Comparison of ENCODE assay signal across 8 cellular contexts in genomic region chr6:35044771-35045275, GRCh38.
DNase-seq lines count a peak whose midpoint lies in the region; ATAC-seq and TF ChIP-seq lines count a peak whose summit lies in the region.

No MANE protein-coding gene starts in this region.

- no peak overlapping the region for H3K4me2 ChIP-seq in mesendoderm (ENCODE audit: low read length)

- H3K27me3 ChIP-seq in esophagus muscularis mucosa (no peaks in the 10 kb centered on the region), prostate gland (replicated peaks; ENCODE audit: insufficient read depth) (no peaks in the 10 kb centered on the region), mesendoderm (ENCODE audit: insufficient read depth, low read length, poor library complexity) (no peaks in the 10 kb centered on the region)

- H4K8ac ChIP-seq in mesendoderm (ENCODE audit: low read depth, low read length) = no peak overlapping the region

- TF ChIP-seq EP300 in esophagus muscularis mucosa (IDR thresholded peaks at IDR 0.05) = no peak

- H2BK15ac ChIP-seq in mesendoderm (replicated peaks; ENCODE audit: low read depth) = no peak overlapping the region

- H3K23ac ChIP-seq in mesendoderm (ENCODE audit: low read length) = no peak overlapping the region

- no peaks in the 10 kb centered on the region for H3K79me2 ChIP-seq in mesendoderm (ENCODE audit: control insufficient read depth, insufficient read depth, low read length)

- no peak overlapping the region for H2AK5ac ChIP-seq in mesendoderm (ENCODE audit: low read length)

- DNase-seq in EL (peak; percentile 13), NCI-H2196 treated with DMSO at 0.1 percent for 48 hours (lab: John Stamatoyannopoulos, UW; ENCODE audit: unreplicated experiment) (peak; percentile 62), esophagus muscularis mucosa (ENCODE audit: extremely low spot score) (no peak), prostate gland (ENCODE audit: low spot score) (peak; percentile 28), mesendoderm (no peak), NCI-H1930 (lab: John Stamatoyannopoulos, UW) (no peak)

- H2BK120ac ChIP-seq in mesendoderm (ENCODE audit: low read depth, low read length) = no peak overlapping the region

- no peak overlapping the region for H3K4me3 ChIP-seq in esophagus muscularis mucosa
- H3K4me3 ChIP-seq in prostate gland = no peak overlapping the region
- H3K4me3 ChIP-seq in mesendoderm (ENCODE audit: low read length) = no peak overlapping the region

- peak overlapping the region; percentile 85 to 92 (median 92) for H3K27ac ChIP-seq in esophagus muscularis mucosa (replicated peaks in 1 of 4)
- peak overlapping the region; percentile 45 to 57 for H3K27ac ChIP-seq in prostate gland
- H3K27ac ChIP-seq in mesendoderm (ENCODE audit: low read depth, low read length) = no peak overlapping the region

- TF ChIP-seq POLR2A in esophagus muscularis mucosa (IDR thresholded peaks at IDR 0.05; ENCODE audit: low read depth) = no peak
- no peak for TF ChIP-seq POLR2A in prostate gland (IDR thresholded peaks at IDR 0.05)

- peaks cover 0 to 12% (median 2%) of the 10 kb centered on the region in 4 donors for H3K36me3 ChIP-seq in esophagus muscularis mucosa
- no peaks in the 10 kb centered on the region for H3K36me3 ChIP-seq in prostate gland
- no peaks in the 10 kb centered on the region for H3K36me3 ChIP-seq in mesendoderm (ENCODE audit: control insufficient read depth, insufficient read depth, low read length)

- intact Hi-C loops in esophagus muscularis mucosa (cut with DNase I) (no loop called here), prostate gland (cut with DNase I) (no loop called here)

- H3K9ac ChIP-seq in mesendoderm (ENCODE audit: low read length) = no peak overlapping the region

- no peak overlapping the region for H3K56ac ChIP-seq in mesendoderm (ENCODE audit: low read length)

- H3K9me3 ChIP-seq in esophagus muscularis mucosa = no peaks in the 10 kb centered on the region
- no peaks in the 10 kb centered on the region for H3K9me3 ChIP-seq in prostate gland

- no peak overlapping the region for H3K4ac ChIP-seq in mesendoderm (ENCODE audit: low read depth, low read length)

- WGBS in esophagus muscularis mucosa = 25% methylated on average over 2 of the region's 2 CpGs
- WGBS in prostate gland = 11% methylated on average over 2 of the region's 2 CpGs
- WGBS in mesendoderm (ENCODE audit: extremely low coverage, insufficient coverage, low lambda C conversion rate) = no CpG with 5 or more reads among the region's 2 CpGs

- no peak overlapping the region for H3K18ac ChIP-seq in mesendoderm (ENCODE audit: low read length)

- no peak overlapping the region for H2BK5ac ChIP-seq in mesendoderm (ENCODE audit: low read length)

- no peak for TF ChIP-seq CTCF in esophagus muscularis mucosa (IDR thresholded peaks at IDR 0.05)
- TF ChIP-seq CTCF in prostate gland (IDR thresholded peaks at IDR 0.05) = no peak

- no peak overlapping the region for H4K5ac ChIP-seq in mesendoderm (ENCODE audit: low read length)

- ATAC-seq in GM18867 (IDR thresholded peaks at IDR 0.05; ENCODE audit: unreplicated experiment) = no peak
- ATAC-seq in HG03432 (IDR thresholded peaks at IDR 0.05; ENCODE audit: unreplicated experiment) = no peak

- peaks cover 3% of the 10 kb centered on the region for H3K79me1 ChIP-seq in mesendoderm (ENCODE audit: low read length)

- H3K4me1 ChIP-seq in esophagus muscularis mucosa (peaks cover 99 to 100% (median 100%) of the 10 kb centered on the region in 4 donors), prostate gland (replicated peaks) (peaks cover 6% of the 10 kb centered on the region), mesendoderm (ENCODE audit: control insufficient read depth, low read depth, low read length) (peaks cover 27% of the 10 kb centered on the region)

Comparison
In these comparisons a context has a peak if more than half of its experiments do, and no peak if none do; other contexts are left out.
1. DNase-seq: peak in EL (single experiment), NCI-H2196 treated with DMSO at 0.1 percent for 48 hours (single experiment) and prostate gland (single experiment); none in esophagus muscularis mucosa (single experiment), mesendoderm (single experiment) and NCI-H1930 (0 of 2).